Comparison of ENCODE assay signal across 23 cellular contexts in the genomic region with DNA sequence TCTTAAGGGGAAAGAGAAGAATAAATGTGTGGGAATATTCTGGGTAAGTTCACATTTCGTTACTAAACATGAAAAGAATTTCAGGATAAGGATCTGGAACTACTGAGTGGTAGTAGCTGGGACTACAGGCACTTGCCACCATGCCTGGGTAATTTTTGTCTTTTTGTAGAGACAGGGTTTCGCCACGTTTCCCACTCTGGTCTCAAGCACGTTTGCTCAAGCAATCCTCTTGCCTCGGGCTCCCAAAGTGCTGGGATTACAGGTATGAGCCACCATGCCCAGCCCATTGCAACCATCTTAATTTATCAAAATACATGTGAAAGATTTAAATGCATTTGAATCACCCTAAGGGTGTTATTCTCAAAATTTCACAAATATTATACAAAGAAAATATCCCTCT.
"Had no signal": no experiment of that assay in that cellular context is flagged by ENCODE, and none has a peak within 500 bp of the region (broad histone marks: within the 10 kb centered on the region; RNA-seq: fewer than 3 reads in every experiment).

No MANE protein-coding gene starts in this region.

- DNase-seq: naive thymus-derived CD4-positive, alpha-beta T cell; natural killer cell; occipital lobe; pancreas; right cardiac atrium; right lobe of liver; sigmoid colon; small intestine; stimulated activated CD4-positive, alpha-beta T cell treated with anti-CD3 and anti-CD28 coated beads, Interleukin-15, amount 100 ng/mL, for 24 hours; stimulated activated CD4-positive, alpha-beta T cell treated with anti-CD3 and anti-CD28 coated beads, Interleukin-2, amount 100 ng/mL, for 24 hours; stimulated activated CD4-positive, alpha-beta T cell treated with anti-CD3 and anti-CD28 coated beads, Interleukin-2, amount 100 ng/mL, for 48 hours; stimulated activated CD4-positive, alpha-beta T cell treated with anti-CD3 and anti-CD28 coated beads, Interleukin-4, amount 100 ng/mL, for 24 hours; stimulated activated naive B cell treated with anti-CD40 and anti-IgM and Interleukin-4, amounts not matched to agents 10 μg/mL and 1 μg/mL and 100 μg/mL, for 72 hours; stimulated activated naive CD8-positive, alpha-beta T cell treated with anti-CD3 and anti-CD28 coated beads, Interleukin-15, amount 100 ng/mL, for 72 hours; stimulated activated naive CD8-positive, alpha-beta T cell treated with anti-CD3 and anti-CD28 coated beads, Interleukin-15, Interleukin-2, amounts not matched to agents 100 U/mL and 50 U/mL, for 24 hours; substantia nigra; testis; tibial artery; transverse colon; upper lobe of left lung had no signal

- H3K4me3 Mint-ChIP-seq: naive thymus-derived CD4-positive, alpha-beta T cell; natural killer cell; nephron; neural progenitor cell; stimulated activated effector memory CD8-positive, alpha-beta T cell treated with anti-CD3 and anti-CD28 coated beads, Interleukin-12 subunit alpha, Interleukin-12 subunit beta, amount 100 ng/mL, for 72 hours; stimulated activated naive B cell treated with anti-CD40 and anti-IgM and Interleukin-4, amounts not matched to agents 10 μg/mL and 1 μg/mL and 100 μg/mL, for 72 hours; stimulated activated naive CD8-positive, alpha-beta T cell treated with anti-CD3 and anti-CD28 coated beads, Interleukin-15, amount 100 ng/mL, for 72 hours had no signal

- H3K36me3 Mint-ChIP-seq: natural killer cell; neural progenitor cell; stimulated activated effector memory CD8-positive, alpha-beta T cell treated with anti-CD3 and anti-CD28 coated beads, Interleukin-12 subunit alpha, Interleukin-12 subunit beta, amount 100 ng/mL, for 72 hours had no signal

- H3K9me3 Mint-ChIP-seq: naive thymus-derived CD4-positive, alpha-beta T cell; natural killer cell; nephron; neural progenitor cell; stimulated activated effector memory CD8-positive, alpha-beta T cell treated with anti-CD3 and anti-CD28 coated beads, Interleukin-12 subunit alpha, Interleukin-12 subunit beta, amount 100 ng/mL, for 72 hours; stimulated activated naive B cell treated with anti-CD40 and anti-IgM and Interleukin-4, amounts not matched to agents 10 μg/mL and 1 μg/mL and 100 μg/mL, for 72 hours; stimulated activated naive CD8-positive, alpha-beta T cell treated with anti-CD3 and anti-CD28 coated beads, Interleukin-15, amount 100 ng/mL, for 72 hours had no signal

- H3K27me3 Mint-ChIP-seq: naive thymus-derived CD4-positive, alpha-beta T cell; stimulated activated naive B cell treated with anti-CD40 and anti-IgM and Interleukin-4, amounts not matched to agents 10 μg/mL and 1 μg/mL and 100 μg/mL, for 72 hours; stimulated activated naive CD8-positive, alpha-beta T cell treated with anti-CD3 and anti-CD28 coated beads, Interleukin-15, amount 100 ng/mL, for 72 hours had no signal

- H3K27ac Mint-ChIP-seq: naive thymus-derived CD4-positive, alpha-beta T cell; natural killer cell; nephron; neural progenitor cell; stimulated activated effector memory CD8-positive, alpha-beta T cell treated with anti-CD3 and anti-CD28 coated beads, Interleukin-12 subunit alpha, Interleukin-12 subunit beta, amount 100 ng/mL, for 72 hours; stimulated activated naive B cell treated with anti-CD40 and anti-IgM and Interleukin-4, amounts not matched to agents 10 μg/mL and 1 μg/mL and 100 μg/mL, for 72 hours had no signal

- ATAC-seq: naive thymus-derived CD4-positive, alpha-beta T cell; natural killer cell; pancreas; right lobe of liver; stimulated activated effector memory CD8-positive, alpha-beta T cell treated with anti-CD3 and anti-CD28 coated beads, Interleukin-12 subunit alpha, Interleukin-12 subunit beta, amount 100 ng/mL, for 72 hours; stimulated activated naive B cell treated with anti-CD40 and anti-IgM and Interleukin-4, amounts not matched to agents 10 μg/mL and 1 μg/mL and 100 μg/mL, for 72 hours; stimulated activated naive CD8-positive, alpha-beta T cell treated with anti-CD3 and anti-CD28 coated beads, Interleukin-15, amount 100 ng/mL, for 72 hours; stimulated activated naive CD8-positive, alpha-beta T cell treated with anti-CD3 and anti-CD28 coated beads, Interleukin-15, Interleukin-2, amounts not matched to agents 100 U/mL and 50 U/mL, for 24 hours had no signal
